In the genomic region with DNA sequence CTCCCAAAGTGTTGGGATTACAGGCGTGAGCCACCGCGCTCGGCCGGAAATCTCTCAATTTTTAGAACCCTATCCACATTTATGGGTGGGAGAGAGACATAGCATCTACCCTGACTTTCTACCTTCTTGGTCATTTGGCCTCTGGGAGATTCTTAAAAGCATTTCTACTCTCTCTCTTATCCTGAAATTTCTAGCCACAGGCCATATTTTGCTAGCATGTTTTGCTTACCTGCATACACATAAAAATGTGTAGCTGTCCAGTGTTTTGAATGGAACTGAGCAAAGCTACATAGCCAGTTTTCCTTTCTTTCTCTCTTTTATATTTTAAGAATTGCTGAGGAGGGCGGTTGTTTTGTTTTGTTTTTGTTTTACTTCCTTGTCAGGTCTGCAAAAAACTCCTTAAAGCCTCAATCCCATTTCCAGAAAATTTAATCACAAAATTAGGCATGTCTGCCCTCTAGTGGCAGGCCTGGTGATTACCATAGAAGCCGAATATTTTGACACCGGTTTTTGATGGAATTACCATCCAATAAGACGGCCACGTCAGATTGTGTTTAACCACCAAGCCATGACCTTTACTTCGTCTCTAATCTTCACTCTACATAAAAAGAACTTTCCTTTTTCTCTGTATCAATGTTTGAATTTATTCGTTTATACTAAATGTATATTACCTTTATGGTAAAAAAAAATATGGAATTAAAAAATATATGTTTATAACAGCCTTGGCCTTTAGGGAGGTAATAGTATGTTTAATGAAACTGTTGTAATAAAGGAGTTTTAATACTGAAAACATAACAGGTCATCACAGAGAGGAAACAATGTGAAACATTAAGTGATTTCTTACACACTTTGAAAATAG, we compare ENCODE assay signal across 8 cellular contexts. TPM values are rescaled to one million over a fixed set of nuclear protein-coding genes. Genes with fewer than 3 reads are reported as not detected.
DNase-seq lines count a peak whose midpoint lies in the region; ATAC-seq, FAIRE-seq and TF ChIP-seq lines count a peak whose summit lies in the region.

No MANE protein-coding gene starts in this region.

- H3K9me3 Mint-ChIP-seq in T-helper 2 cell treated with Interferon-gamma antibody and Interleukin-4, amounts not matched to agents 5 μg/mL and 100 μg/mL, for 36 hours: no peaks in the 10 kb centered on the region

- no peaks in the 10 kb centered on the region for H4K20me1 ChIP-seq in MM.1S (ENCODE audit: insufficient read depth, low read length)

- no peak overlapping the region for H3K4me3 Mint-ChIP-seq in T-helper 2 cell treated with Interferon-gamma antibody and Interleukin-4, amounts not matched to agents 5 μg/mL and 100 μg/mL, for 36 hours

- no peaks in the 10 kb centered on the region for H3K4me1 ChIP-seq in A549
- no peaks in the 10 kb centered on the region for H3K4me1 ChIP-seq in MM.1S (ENCODE audit: low read length)
- H3K4me1 ChIP-seq in kidney (ENCODE audit: control insufficient read depth in 1 of 2, insufficient read depth in 1 of 2, low read depth in 1 of 2, low read length in 2 of 2): no peaks in the 10 kb centered on the region

- H2AFZ ChIP-seq in MM.1S (ENCODE audit: low read length): 0 out of 2 replicates have a peak overlapping the region, but pooled peaks have one; percentile 38

- POLR2A ChIA-PET in A549 (lab: Yijun Ruan, JAX): no interaction called here

- DNase-seq in A549 (ENCODE audit: low read depth in 1 of 2, low spot score in 1 of 2): peak; percentile 23 to 42
- DNase-seq in GM12865 (ENCODE audit: low read depth): peak; percentile 37
- DNase-seq in MM.1S: peak; percentile 44
- DNase-seq in T-helper 2 cell treated with Interferon-gamma antibody and Interleukin-4, amounts not matched to agents 5 μg/mL and 100 μg/mL, for 36 hours (ENCODE audit: low spot score): peak; percentile 22
- peak in 34 of 61 donors; percentile 1 to 77 (median 17) for DNase-seq in caudate nucleus (lab: John Stamatoyannopoulos, UW)
- DNase-seq in kidney: no peak
- peak; percentile 7 to 31 for DNase-seq in stimulated activated CD4-positive, alpha-beta T cell treated with anti-CD3 and anti-CD28 coated beads, Interleukin-4, amount 100 ng/mL, for 4 hours

- no peak for TF ChIP-seq EP300 in A549 (IDR thresholded peaks at IDR 0.05)

- H3K27ac Mint-ChIP-seq in T-helper 2 cell treated with Interferon-gamma antibody and Interleukin-4, amounts not matched to agents 5 μg/mL and 100 μg/mL, for 36 hours: no peak overlapping the region

- FAIRE-seq in A549 (lab: Jason Lieb, UNC): no peak
- FAIRE-seq in kidney (lab: Jason Lieb, UNC): peak; percentile 90

- TF ChIP-seq RAD21 in A549 (conservative IDR thresholded peaks at IDR 0.05 in 1 of 2, IDR thresholded peaks at IDR 0.05 in 1 of 2): peak; percentile 55 to 59; a peak in 4 of 5 replicates

- H3K36me3 ChIP-seq in MM.1S (replicated peaks; ENCODE audit: insufficient read depth, low read length): no peaks in the 10 kb centered on the region
- H3K36me3 ChIP-seq in kidney (ENCODE audit: control insufficient read depth in 1 of 2, insufficient read depth in 2 of 2, low read length in 2 of 2): no peaks in the 10 kb centered on the region

- CTCF ChIA-PET in A549 (lab: Yijun Ruan, JAX): no interaction called here

- H3F3A ChIP-seq in MM.1S (ENCODE audit: insufficient read depth, low read length): no peaks in the 10 kb centered on the region

- TF ChIP-seq POLR2A in A549 (IDR thresholded peaks at IDR 0.05; ENCODE audit: low read length): no peak

- no peak overlapping the region for H3K27ac ChIP-seq in A549
- no peak overlapping the region for H3K27ac ChIP-seq in MM.1S (ENCODE audit: low read length)
- no peak overlapping the region for H3K27ac ChIP-seq in caudate nucleus (ENCODE audit: low read depth, low read length)
- H3K27ac ChIP-seq in kidney (ENCODE audit: low read depth in 2 of 2, low read length in 2 of 2): no peak overlapping the region

- no peaks in the 10 kb centered on the region for H3K9me2 ChIP-seq in MM.1S (replicated peaks; ENCODE audit: insufficient read depth, low read length)

- H3K9ac ChIP-seq in MM.1S (ENCODE audit: low read length) (no peak overlapping the region), kidney (ENCODE audit: low read length in 2 of 2) (no peak overlapping the region)

- no peaks in the 10 kb centered on the region for H3K36me3 Mint-ChIP-seq in T-helper 2 cell treated with Interferon-gamma antibody and Interleukin-4, amounts not matched to agents 5 μg/mL and 100 μg/mL, for 36 hours (ENCODE audit: low read depth)

- no peaks in the 10 kb centered on the region for H3K79me2 ChIP-seq in MM.1S (ENCODE audit: low read length)

- intact Hi-C loops in kidney (cut with DNase I): no loop called here

- TF ChIP-seq CTCF in A549 (IDR thresholded peaks at IDR 0.05): peak; percentile 78
- TF ChIP-seq CTCF in GM12865 (IDR thresholded peaks at IDR 0.05; ENCODE audit: insufficient read depth, low read depth, low read length, missing control alignments): peak; percentile 72
- peak; percentile 83 for TF ChIP-seq CTCF in MM.1S (IDR thresholded peaks at IDR 0.05; ENCODE audit: low read length)
- peak; percentile 83 for TF ChIP-seq CTCF in kidney (IDR thresholded peaks at IDR 0.05; ENCODE audit: borderline replicate concordance, extremely low read depth, insufficient read depth)

- H3K4me2 ChIP-seq in A549 (no peak overlapping the region), MM.1S (ENCODE audit: low read depth, low read length) (no peak overlapping the region; the same call in 1 of the 2 replicates)

- H3K4me3 ChIP-seq in A549 (no peak overlapping the region), GM12865 (ENCODE audit: low read depth, low read length) (no peak overlapping the region), MM.1S (ENCODE audit: low read length) (no peak overlapping the region), kidney (ENCODE audit: low read length in 2 of 2) (no peak overlapping the region)

- no peaks in the 10 kb centered on the region for H3K4me1 Mint-ChIP-seq in T-helper 2 cell treated with Interferon-gamma antibody and Interleukin-4, amounts not matched to agents 5 μg/mL and 100 μg/mL, for 36 hours (ENCODE audit: low read depth)

- H3K27me3 Mint-ChIP-seq in T-helper 2 cell treated with Interferon-gamma antibody and Interleukin-4, amounts not matched to agents 5 μg/mL and 100 μg/mL, for 36 hours (ENCODE audit: low read depth): peaks cover 4% of the 10 kb centered on the region

- 42% methylated on average over 12 of the region's 12 CpGs for WGBS in A549 (ENCODE audit: missing lambda C conversion rate)

- ATAC-seq in A549: peak in 1 of 2 experiments; percentile 64; a peak in 3 of 6 replicates
- no peak for ATAC-seq in HG02759 (IDR thresholded peaks at IDR 0.05; ENCODE audit: unreplicated experiment)

- H3K9me3 ChIP-seq in A549 (peaks cover 8% of the 10 kb centered on the region; the same call in 2 of the 3 replicates), MM.1S (replicated peaks; ENCODE audit: insufficient read depth, low read length) (no peaks in the 10 kb centered on the region), kidney (ENCODE audit: control insufficient read depth in 1 of 2, low read length in 2 of 2) (no peaks in the 10 kb centered on the region)

- H3K27me3 ChIP-seq in MM.1S (replicated peaks; ENCODE audit: insufficient read depth, low read length): no peaks in the 10 kb centered on the region

TF ChIP-seq in A549, 52 proteins besides CTCF, POLR2A, EP300 and RAD21:
- no peak for TF ChIP-seq KDM1A (IDR thresholded peaks at IDR 0.05; ENCODE audit: low read depth)
- 0 out of 3 replicates have a peak, but pooled peaks have one; percentile 28 for TF ChIP-seq SMC3 (IDR thresholded peaks at IDR 0.05)

RNA-seq across cellular contexts. Expression of gene OXGR1, which starts 34.4 kb away (rescaled TPM):
- polyA plus RNA-seq in A549 (2011; rRNA removed) (not detected in 2 replicates), A549 (2017; fragmentation: RNase III; extraction: RNeasy Plus Mini Kit Qiagen cat#74134 plus additional on column Dnase treatment) (not detected in 3 replicates), kidney (ENCODE audit: insufficient read depth, low read depth, low replicate concordance) (3.5 TPM)
- polyA plus RNA-seq in A549 (2012; cell fraction: cytosol; rRNA removed): not detected in 2 replicates
- not detected in 2 replicates for polyA plus RNA-seq in A549 (2012; cell fraction: nucleus; rRNA removed)
- polyA minus RNA-seq in A549 (2011; rRNA and poly(A)+ RNA removed): not detected in 2 replicates
- 0.72 TPM for total RNA-seq in kidney
